Comparison of ENCODE assay signal across 8 cellular contexts in the genomic region with DNA sequence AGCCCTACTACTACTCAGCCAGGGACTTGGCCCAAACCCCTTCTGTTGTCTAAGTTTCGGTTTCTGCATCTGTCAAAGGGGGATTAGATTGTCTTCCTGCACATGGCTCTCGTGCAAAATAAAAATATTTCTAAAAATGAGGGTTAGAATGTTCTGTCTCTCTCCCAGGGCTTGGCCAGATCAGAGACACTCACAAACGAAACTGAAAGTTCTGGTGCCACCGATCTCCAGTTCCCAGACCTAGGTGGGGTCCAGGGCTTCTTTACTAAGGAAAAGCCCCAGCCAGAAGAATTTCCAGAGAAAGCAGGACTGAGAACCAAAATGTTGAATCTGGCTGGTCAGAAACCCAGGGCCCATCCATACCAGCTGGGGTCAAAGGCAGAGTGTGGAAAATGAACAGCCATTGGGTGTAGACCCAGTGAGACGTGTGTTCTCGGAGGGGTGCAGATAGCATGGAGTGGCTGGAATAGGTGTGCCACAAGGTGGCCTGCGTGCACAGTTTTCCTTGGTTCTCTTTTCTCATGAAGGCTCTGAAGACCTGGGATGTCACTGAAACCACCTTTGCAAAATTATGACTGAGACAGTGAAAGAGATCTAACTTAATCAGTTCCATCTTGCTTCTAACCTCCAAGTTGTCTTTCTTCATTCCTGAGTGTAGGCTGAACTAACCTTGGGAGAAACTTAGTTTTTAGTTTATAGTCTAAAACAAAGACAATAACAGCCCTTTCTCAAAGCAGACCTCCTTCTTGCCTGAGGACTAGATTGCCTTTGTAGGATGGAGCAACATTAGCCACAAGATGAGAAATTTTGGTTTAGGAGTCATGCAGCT. TPM values are rescaled to one million over a fixed set of nuclear protein-coding genes. Genes with fewer than 3 reads are reported as not detected.
A peak's percentile ranks its signal among the peaks of the same experiment; 100 is the strongest.
DNase-seq lines count a peak whose midpoint lies in the region; ATAC-seq and TF ChIP-seq lines count a peak whose summit lies in the region.

No MANE protein-coding gene starts in this region.

- H3K4me1 ChIP-seq in gastroesophageal sphincter: peaks cover 0 to 24% (median 13%) of the 10 kb centered on the region in 3 donors
- no peaks in the 10 kb centered on the region for H3K4me1 ChIP-seq in urinary bladder (ENCODE audit: insufficient read depth)

- peak in 1 of 4 experiments; percentile 30 for TF ChIP-seq CTCF in gastroesophageal sphincter (IDR thresholded peaks at IDR 0.05)

- H3K4me3 ChIP-seq in gastroesophageal sphincter (peak overlapping the region in 1 of 2 donors; percentile 37), urinary bladder (ENCODE audit: low read depth, low read length) (peak overlapping the region; percentile 28)

- 41 to 57% methylated on average over 3 to 4 of the region's 7 CpGs for WGBS in gastroesophageal sphincter (ENCODE audit: low coverage in 1 of 2), 2 donors
- 36% methylated on average over 7 of the region's 7 CpGs for WGBS in urinary bladder

- H3K9me3 ChIP-seq in gastroesophageal sphincter: no peaks in the 10 kb centered on the region

- no peak for TF ChIP-seq EP300 in gastroesophageal sphincter (IDR thresholded peaks at IDR 0.05)

- ATAC-seq in Right ventricle myocardium superior (ENCODE audit: poor library complexity) (peak; percentile 45), left cardiac atrium (no peak), gastroesophageal sphincter (no peak), GM21723 (IDR thresholded peaks at IDR 0.05; ENCODE audit: unreplicated experiment) (no peak)

- DNase-seq in Right ventricle myocardium superior (no peak), left cardiac atrium (no peak), SKM-1 treated with dmso at 0.1 percent for 144 hours (lab: John Stamatoyannopoulos, UW; ENCODE audit: unreplicated experiment) (peak; percentile 56), putamen (ENCODE audit: low spot score) (no peak), NCI-H1694 (lab: John Stamatoyannopoulos, UW) (no peak)

- H3K36me3 ChIP-seq in gastroesophageal sphincter (no peaks in the 10 kb centered on the region), urinary bladder (ENCODE audit: insufficient read depth) (no peaks in the 10 kb centered on the region)

- intact Hi-C loops in Right ventricle myocardium superior (cut with DNase I): no loop called here
- intact Hi-C loops in left cardiac atrium (cut with DNase I): no loop called here

- no peak for TF ChIP-seq POLR2A in gastroesophageal sphincter (IDR thresholded peaks at IDR 0.05)

- no peaks in the 10 kb centered on the region for H3K27me3 ChIP-seq in gastroesophageal sphincter

- H3K27ac ChIP-seq in gastroesophageal sphincter (peak overlapping the region in 3 of 4 donors; percentile 55 to 62 (median 62)), urinary bladder (ENCODE audit: low read depth) (peak overlapping the region; percentile 81)

RNA-seq across cellular contexts. Expression of a gene that starts 2.2 kb away (rescaled TPM):
- total RNA-seq in Right ventricle myocardium superior: not detected
- total RNA-seq in left cardiac atrium: not detected
- total RNA-seq in gastroesophageal sphincter: not detected
- total RNA-seq in urinary bladder: not detected
- not detected for polyA plus RNA-seq in urinary bladder

RNA-seq across cellular contexts. Expression of a gene that starts 4.4 kb away (rescaled TPM):
- total RNA-seq in Right ventricle myocardium superior (0.70 TPM), left cardiac atrium (1 to 10 TPM in 1 of 2 donors, under 1 TPM in 1; 0.55 to 1.2 TPM), gastroesophageal sphincter (under 1 TPM in 1 of 4 donors, not detected in 3; 0.74 TPM), urinary bladder (0.63 TPM)
- 0.56 TPM for polyA plus RNA-seq in urinary bladder

RNA-seq across cellular contexts. Expression of a gene that starts 9.6 kb away (rescaled TPM):
- total RNA-seq in Right ventricle myocardium superior (50.3 TPM), left cardiac atrium (10 to 100 TPM; 21.7 to 27.9 TPM), gastroesophageal sphincter (1 to 10 TPM; 1.2 to 9.1 (median 4.1) TPM), urinary bladder (1.4 TPM)
- 3.1 TPM for polyA plus RNA-seq in urinary bladder

RNA-seq across cellular contexts. Expression of a gene that starts 18.6 kb away (rescaled TPM):
- total RNA-seq in Right ventricle myocardium superior (17.1 TPM), left cardiac atrium (1 to 10 TPM; 8.8 to 9.0 TPM), gastroesophageal sphincter (10 to 100 TPM in 2 of 4 donors, 1 to 10 TPM in 2; 1.5 to 13.5 (median 6.3) TPM), urinary bladder (3.0 TPM)
- 5.4 TPM for polyA plus RNA-seq in urinary bladder

RNA-seq across cellular contexts. Expression of a gene that starts 43.6 kb away (rescaled TPM):
- total RNA-seq in Right ventricle myocardium superior: 142 TPM
- 100 to 1,000 TPM; 108 to 123 TPM for total RNA-seq in left cardiac atrium
- 100 to 1,000 TPM in 2 of 4 donors, 10 to 100 TPM in 2; 78.5 to 131 (median 93.3) TPM for total RNA-seq in gastroesophageal sphincter
- total RNA-seq in urinary bladder: 91.9 TPM
- 110 TPM for polyA plus RNA-seq in urinary bladder
